In genomic region chr16:69191136-69191535, GRCh38 we compare ENCODE assay signal across 17 cellular contexts.
"Had no signal": no experiment of that assay in that cellular context is flagged by ENCODE, and none has a peak within 500 bp of the region (broad histone marks: within the 10 kb centered on the region; RNA-seq: fewer than 3 reads in every experiment).

No MANE protein-coding gene starts in this region.

- DNase-seq: activated CD8-positive, alpha-beta T cell treated with anti-CD3 and anti-CD28 coated beads for 36 hours; activated effector memory CD4-positive, alpha-beta T cell treated with Interleukin-2 at 50 U/mL for 16 hours; amniotic stem cell; body of pancreas; left cardiac atrium; lower lobe of right lung; nucleus accumbens; spleen; stimulated activated CD4-positive, alpha-beta T cell treated with anti-CD3 and anti-CD28 coated beads, Interleukin-1b, Interleukin-23, amount 100 ng/mL, for 48 hours; stimulated activated naive CD4-positive, alpha-beta T cell; SW 1271; T-helper 9 cell had no signal

- H3K4me3 Mint-ChIP-seq: activated CD8-positive, alpha-beta T cell treated with anti-CD3 and anti-CD28 coated beads for 36 hours; mesothelial cell of epicardium; type B pancreatic cell had no signal

- H3K36me3 ChIP-seq: lower lobe of right lung, prostate gland, spleen had no signal

- H3K27me3 Mint-ChIP-seq: activated CD8-positive, alpha-beta T cell treated with anti-CD3 and anti-CD28 coated beads for 36 hours; type B pancreatic cell had no signal

- H3K9me3 ChIP-seq: body of pancreas, lower lobe of right lung, prostate gland, spleen had no signal

- ATAC-seq: activated CD8-positive, alpha-beta T cell treated with anti-CD3 and anti-CD28 coated beads for 36 hours; activated naive CD4-positive, alpha-beta T cell treated with anti-CD3 and anti-CD28 coated beads, Interleukin-2, amount 50 U/mL, for 72 hours; left cardiac atrium; lower lobe of right lung; sciatic nerve had no signal

- H3K27ac Mint-ChIP-seq: activated CD8-positive, alpha-beta T cell treated with anti-CD3 and anti-CD28 coated beads for 36 hours; type B pancreatic cell had no signal

- H3K9me3 Mint-ChIP-seq: activated CD8-positive, alpha-beta T cell treated with anti-CD3 and anti-CD28 coated beads for 36 hours; activated naive CD4-positive, alpha-beta T cell treated with anti-CD3 and anti-CD28 coated beads, Interleukin-2, amount 50 U/mL, for 72 hours; mesothelial cell of epicardium; type B pancreatic cell had no signal

- H3K27me3 ChIP-seq: body of pancreas, spleen had no signal

- H3K27ac ChIP-seq: lower lobe of right lung, prostate gland had no signal

- H3K4me3 ChIP-seq: body of pancreas, lower lobe of right lung, prostate gland, spleen had no signal
